8 cellular contexts compared by ENCODE assay signal in genomic region chr19:13833330-13834265, GRCh38. TPM values are rescaled to one million over a fixed set of nuclear protein-coding genes. Genes with fewer than 3 reads are reported as not detected.
A peak's percentile ranks its signal among the peaks of the same experiment; 100 is the strongest.
DNase-seq lines count a peak whose midpoint lies in the region; ATAC-seq and FAIRE-seq lines count a peak whose summit lies in the region.

No MANE protein-coding gene starts in this region.

- no peaks in the 10 kb centered on the region for H3K27me3 ChIP-seq in BLaER1 treated with 17β-estradiol and CSF1 and Interleukin-3, amounts not matched to agents 10 nM and 100 nM
- no peaks in the 10 kb centered on the region for H3K27me3 ChIP-seq in mononuclear cell (ENCODE audit: insufficient read depth, low read length)

- peak overlapping the region; percentile 52 to 100 (median 99); a peak in 20 of 22 replicates for H3K9ac ChIP-seq in BLaER1 treated with 17β-estradiol and CSF1 and Interleukin-3, amounts not matched to agents 10 nM and 100 nM

- H3K9me3 ChIP-seq in BLaER1 treated with 17β-estradiol and CSF1 and Interleukin-3, amounts not matched to agents 10 nM and 100 nM (replicated peaks in 1 of 11): no peaks in the 10 kb centered on the region
- H3K9me3 ChIP-seq in mononuclear cell (ENCODE audit: low read depth, low read length): no peaks in the 10 kb centered on the region

- H4K20me1 ChIP-seq in BLaER1 treated with 17β-estradiol and CSF1 and Interleukin-3, amounts not matched to agents 10 nM and 100 nM: peaks cover 0 to 95% (median 11%) of the 10 kb centered on the region in 11 experiments; a peak in 10 of 22 replicates

- peak overlapping the region in 10 of 11 experiments; percentile 94 to 99 (median 98); a peak in 21 of 22 replicates for H3K27ac ChIP-seq in BLaER1 treated with 17β-estradiol and CSF1 and Interleukin-3, amounts not matched to agents 10 nM and 100 nM

- peaks cover 57 to 62% (median 59%) of the 10 kb centered on the region in 10 experiments for H3K4me1 ChIP-seq in BLaER1 treated with 17β-estradiol and CSF1 and Interleukin-3, amounts not matched to agents 10 nM and 100 nM
- H3K4me1 ChIP-seq in mononuclear cell (ENCODE audit: insufficient read depth, low read length): peaks cover 57% of the 10 kb centered on the region

- ATAC-seq in HG03520 (IDR thresholded peaks at IDR 0.05; ENCODE audit: unreplicated experiment): peak; percentile 53

- peak overlapping the region; percentile 89 to 100 (median 98) for H3K4me2 ChIP-seq in BLaER1 treated with 17β-estradiol and CSF1 and Interleukin-3, amounts not matched to agents 10 nM and 100 nM

- FAIRE-seq in GM19239 (lab: Jason Lieb, UNC): peak; percentile 92

- DNase-seq in GM19239 (ENCODE audit: insufficient read length, low spot score): peak; percentile 99
- peak; percentile 73 to 85 for DNase-seq in NOMO-1 (lab: John Stamatoyannopoulos, UW; ENCODE audit: unreplicated experiment in 2 of 2)
- peak; percentile 96 for DNase-seq in activated CD8-positive, alpha-beta memory T cell treated with anti-CD3 and anti-CD28 coated beads, Interleukin-2, amount 50 U/mL, for 48 hours
- DNase-seq in epidermal melanocyte (ENCODE audit: insufficient read length, low spot score): peak; percentile 98
- DNase-seq in stimulated activated CD8-positive, alpha-beta memory T cell treated with anti-CD3 and anti-CD28 coated beads, Interleukin-4, amount 100 ng/mL, for 24 hours (ENCODE audit: low read depth): peak; percentile 86

- peaks cover 12 to 75% (median 52%) of the 10 kb centered on the region in 11 experiments for H3K36me3 ChIP-seq in BLaER1 treated with 17β-estradiol and CSF1 and Interleukin-3, amounts not matched to agents 10 nM and 100 nM

- peak overlapping the region; percentile 12 to 65 (median 52); a peak in 19 of 20 replicates for H3K4me3 ChIP-seq in BLaER1 treated with 17β-estradiol and CSF1 and Interleukin-3, amounts not matched to agents 10 nM and 100 nM
- peak overlapping the region; percentile 39 for H3K4me3 ChIP-seq in mononuclear cell (ENCODE audit: low read length)

RNA-seq across cellular contexts. Expression of gene ZSWIM4, which starts 38.4 kb away (rescaled TPM):
- total RNA-seq in mononuclear cell: 1.5 TPM

RNA-seq across cellular contexts. Expression of gene NANOS3, which starts 43.3 kb away (rescaled TPM):
- total RNA-seq in mononuclear cell: not detected

RNA-seq across cellular contexts. Expression of gene C19orf53, which starts 59.3 kb away (rescaled TPM):
- 56.5 TPM for total RNA-seq in mononuclear cell

Comparison
In these comparisons a context has a peak if more than half of its experiments do, and no peak if none do; other contexts are left out.
1. Peak in every context shown above with its lines: DNase-seq, ATAC-seq, H3K4me3 ChIP-seq and H3K27ac ChIP-seq.